1 cellular context compared by ENCODE assay signal in the genomic region with DNA sequence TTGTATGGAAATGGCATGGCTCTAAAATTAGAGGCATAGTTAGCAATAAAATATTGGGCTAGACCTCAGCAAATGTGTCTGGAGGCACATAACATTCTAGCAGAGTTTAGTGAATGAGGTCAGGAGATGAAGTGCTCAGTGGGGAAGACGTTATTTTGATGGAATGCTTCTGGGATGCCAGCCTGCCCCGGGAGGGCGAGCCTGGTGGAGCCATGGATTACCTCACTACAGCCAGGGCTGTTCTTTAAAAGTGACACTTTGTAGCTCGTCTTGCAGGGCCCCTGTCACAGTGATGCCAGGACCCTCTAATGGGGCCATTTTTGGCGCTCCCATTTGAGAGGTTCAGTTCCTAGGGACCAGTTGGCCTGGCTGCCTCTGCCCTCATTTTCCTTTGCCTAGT.
TF ChIP-seq lines count a peak whose summit lies in the region.

No MANE protein-coding gene starts in this region.

TF ChIP-seq in WTC11, 78 proteins besides CTCF, POLR2A, EP300 and RAD21 (continued from another document):
- TF ChIP-seq, protein P1, sequence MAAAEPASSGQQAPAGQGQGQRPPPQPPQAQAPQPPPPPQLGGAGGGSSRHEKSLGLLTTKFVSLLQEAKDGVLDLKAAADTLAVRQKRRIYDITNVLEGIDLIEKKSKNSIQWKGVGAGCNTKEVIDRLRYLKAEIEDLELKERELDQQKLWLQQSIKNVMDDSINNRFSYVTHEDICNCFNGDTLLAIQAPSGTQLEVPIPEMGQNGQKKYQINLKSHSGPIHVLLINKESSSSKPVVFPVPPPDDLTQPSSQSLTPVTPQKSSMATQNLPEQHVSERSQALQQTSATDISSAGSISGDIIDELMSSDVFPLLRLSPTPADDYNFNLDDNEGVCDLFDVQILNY (CRISPR knock-in tag; IDR thresholded peaks at IDR 0.05): no peak
- TF ChIP-seq FOXP1 (CRISPR knock-in tag; IDR thresholded peaks at IDR 0.05; ENCODE audit: borderline replicate concordance): no peak
- no peak for TF ChIP-seq ZNF219 (CRISPR knock-in tag; IDR thresholded peaks at IDR 0.05; ENCODE audit: borderline replicate concordance)
- no peak for TF ChIP-seq MXD4 (CRISPR knock-in tag; IDR thresholded peaks at IDR 0.05; ENCODE audit: borderline replicate concordance)
- TF ChIP-seq, protein P2, sequence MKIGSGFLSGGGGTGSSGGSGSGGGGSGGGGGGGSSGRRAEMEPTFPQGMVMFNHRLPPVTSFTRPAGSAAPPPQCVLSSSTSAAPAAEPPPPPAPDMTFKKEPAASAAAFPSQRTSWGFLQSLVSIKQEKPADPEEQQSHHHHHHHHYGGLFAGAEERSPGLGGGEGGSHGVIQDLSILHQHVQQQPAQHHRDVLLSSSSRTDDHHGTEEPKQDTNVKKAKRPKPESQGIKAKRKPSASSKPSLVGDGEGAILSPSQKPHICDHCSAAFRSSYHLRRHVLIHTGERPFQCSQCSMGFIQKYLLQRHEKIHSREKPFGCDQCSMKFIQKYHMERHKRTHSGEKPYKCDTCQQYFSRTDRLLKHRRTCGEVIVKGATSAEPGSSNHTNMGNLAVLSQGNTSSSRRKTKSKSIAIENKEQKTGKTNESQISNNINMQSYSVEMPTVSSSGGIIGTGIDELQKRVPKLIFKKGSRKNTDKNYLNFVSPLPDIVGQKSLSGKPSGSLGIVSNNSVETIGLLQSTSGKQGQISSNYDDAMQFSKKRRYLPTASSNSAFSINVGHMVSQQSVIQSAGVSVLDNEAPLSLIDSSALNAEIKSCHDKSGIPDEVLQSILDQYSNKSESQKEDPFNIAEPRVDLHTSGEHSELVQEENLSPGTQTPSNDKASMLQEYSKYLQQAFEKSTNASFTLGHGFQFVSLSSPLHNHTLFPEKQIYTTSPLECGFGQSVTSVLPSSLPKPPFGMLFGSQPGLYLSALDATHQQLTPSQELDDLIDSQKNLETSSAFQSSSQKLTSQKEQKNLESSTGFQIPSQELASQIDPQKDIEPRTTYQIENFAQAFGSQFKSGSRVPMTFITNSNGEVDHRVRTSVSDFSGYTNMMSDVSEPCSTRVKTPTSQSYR (CRISPR knock-in tag; IDR thresholded peaks at IDR 0.05): no peak
- no peak for TF ChIP-seq ZNF423 (CRISPR knock-in tag; IDR thresholded peaks at IDR 0.05)
- TF ChIP-seq EMX1 (CRISPR knock-in tag; IDR thresholded peaks at IDR 0.05): no peak
- no peak for TF ChIP-seq CREM (CRISPR knock-in tag; IDR thresholded peaks at IDR 0.05)
- no peak for TF ChIP-seq PRRX2 (CRISPR knock-in tag; IDR thresholded peaks at IDR 0.05)
- TF ChIP-seq, protein P3, sequence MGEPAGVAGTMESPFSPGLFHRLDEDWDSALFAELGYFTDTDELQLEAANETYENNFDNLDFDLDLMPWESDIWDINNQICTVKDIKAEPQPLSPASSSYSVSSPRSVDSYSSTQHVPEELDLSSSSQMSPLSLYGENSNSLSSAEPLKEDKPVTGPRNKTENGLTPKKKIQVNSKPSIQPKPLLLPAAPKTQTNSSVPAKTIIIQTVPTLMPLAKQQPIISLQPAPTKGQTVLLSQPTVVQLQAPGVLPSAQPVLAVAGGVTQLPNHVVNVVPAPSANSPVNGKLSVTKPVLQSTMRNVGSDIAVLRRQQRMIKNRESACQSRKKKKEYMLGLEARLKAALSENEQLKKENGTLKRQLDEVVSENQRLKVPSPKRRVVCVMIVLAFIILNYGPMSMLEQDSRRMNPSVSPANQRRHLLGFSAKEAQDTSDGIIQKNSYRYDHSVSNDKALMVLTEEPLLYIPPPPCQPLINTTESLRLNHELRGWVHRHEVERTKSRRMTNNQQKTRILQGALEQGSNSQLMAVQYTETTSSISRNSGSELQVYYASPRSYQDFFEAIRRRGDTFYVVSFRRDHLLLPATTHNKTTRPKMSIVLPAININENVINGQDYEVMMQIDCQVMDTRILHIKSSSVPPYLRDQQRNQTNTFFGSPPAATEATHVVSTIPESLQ (CRISPR knock-in tag; IDR thresholded peaks at IDR 0.05): no peak
- TF ChIP-seq, protein P4, sequence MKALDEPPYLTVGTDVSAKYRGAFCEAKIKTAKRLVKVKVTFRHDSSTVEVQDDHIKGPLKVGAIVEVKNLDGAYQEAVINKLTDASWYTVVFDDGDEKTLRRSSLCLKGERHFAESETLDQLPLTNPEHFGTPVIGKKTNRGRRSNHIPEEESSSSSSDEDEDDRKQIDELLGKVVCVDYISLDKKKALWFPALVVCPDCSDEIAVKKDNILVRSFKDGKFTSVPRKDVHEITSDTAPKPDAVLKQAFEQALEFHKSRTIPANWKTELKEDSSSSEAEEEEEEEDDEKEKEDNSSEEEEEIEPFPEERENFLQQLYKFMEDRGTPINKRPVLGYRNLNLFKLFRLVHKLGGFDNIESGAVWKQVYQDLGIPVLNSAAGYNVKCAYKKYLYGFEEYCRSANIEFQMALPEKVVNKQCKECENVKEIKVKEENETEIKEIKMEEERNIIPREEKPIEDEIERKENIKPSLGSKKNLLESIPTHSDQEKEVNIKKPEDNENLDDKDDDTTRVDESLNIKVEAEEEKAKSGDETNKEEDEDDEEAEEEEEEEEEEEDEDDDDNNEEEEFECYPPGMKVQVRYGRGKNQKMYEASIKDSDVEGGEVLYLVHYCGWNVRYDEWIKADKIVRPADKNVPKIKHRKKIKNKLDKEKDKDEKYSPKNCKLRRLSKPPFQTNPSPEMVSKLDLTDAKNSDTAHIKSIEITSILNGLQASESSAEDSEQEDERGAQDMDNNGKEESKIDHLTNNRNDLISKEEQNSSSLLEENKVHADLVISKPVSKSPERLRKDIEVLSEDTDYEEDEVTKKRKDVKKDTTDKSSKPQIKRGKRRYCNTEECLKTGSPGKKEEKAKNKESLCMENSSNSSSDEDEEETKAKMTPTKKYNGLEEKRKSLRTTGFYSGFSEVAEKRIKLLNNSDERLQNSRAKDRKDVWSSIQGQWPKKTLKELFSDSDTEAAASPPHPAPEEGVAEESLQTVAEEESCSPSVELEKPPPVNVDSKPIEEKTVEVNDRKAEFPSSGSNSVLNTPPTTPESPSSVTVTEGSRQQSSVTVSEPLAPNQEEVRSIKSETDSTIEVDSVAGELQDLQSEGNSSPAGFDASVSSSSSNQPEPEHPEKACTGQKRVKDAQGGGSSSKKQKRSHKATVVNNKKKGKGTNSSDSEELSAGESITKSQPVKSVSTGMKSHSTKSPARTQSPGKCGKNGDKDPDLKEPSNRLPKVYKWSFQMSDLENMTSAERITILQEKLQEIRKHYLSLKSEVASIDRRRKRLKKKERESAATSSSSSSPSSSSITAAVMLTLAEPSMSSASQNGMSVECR (CRISPR knock-in tag; IDR thresholded peaks at IDR 0.05; ENCODE audit: borderline replicate concordance): no peak
- no peak for TF ChIP-seq ZNF232 (CRISPR knock-in tag; IDR thresholded peaks at IDR 0.05)
- TF ChIP-seq TEAD1 (CRISPR knock-in tag; IDR thresholded peaks at IDR 0.05): no peak
- TF ChIP-seq, protein P5, sequence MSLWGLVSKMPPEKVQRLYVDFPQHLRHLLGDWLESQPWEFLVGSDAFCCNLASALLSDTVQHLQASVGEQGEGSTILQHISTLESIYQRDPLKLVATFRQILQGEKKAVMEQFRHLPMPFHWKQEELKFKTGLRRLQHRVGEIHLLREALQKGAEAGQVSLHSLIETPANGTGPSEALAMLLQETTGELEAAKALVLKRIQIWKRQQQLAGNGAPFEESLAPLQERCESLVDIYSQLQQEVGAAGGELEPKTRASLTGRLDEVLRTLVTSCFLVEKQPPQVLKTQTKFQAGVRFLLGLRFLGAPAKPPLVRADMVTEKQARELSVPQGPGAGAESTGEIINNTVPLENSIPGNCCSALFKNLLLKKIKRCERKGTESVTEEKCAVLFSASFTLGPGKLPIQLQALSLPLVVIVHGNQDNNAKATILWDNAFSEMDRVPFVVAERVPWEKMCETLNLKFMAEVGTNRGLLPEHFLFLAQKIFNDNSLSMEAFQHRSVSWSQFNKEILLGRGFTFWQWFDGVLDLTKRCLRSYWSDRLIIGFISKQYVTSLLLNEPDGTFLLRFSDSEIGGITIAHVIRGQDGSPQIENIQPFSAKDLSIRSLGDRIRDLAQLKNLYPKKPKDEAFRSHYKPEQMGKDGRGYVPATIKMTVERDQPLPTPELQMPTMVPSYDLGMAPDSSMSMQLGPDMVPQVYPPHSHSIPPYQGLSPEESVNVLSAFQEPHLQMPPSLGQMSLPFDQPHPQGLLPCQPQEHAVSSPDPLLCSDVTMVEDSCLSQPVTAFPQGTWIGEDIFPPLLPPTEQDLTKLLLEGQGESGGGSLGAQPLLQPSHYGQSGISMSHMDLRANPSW (CRISPR knock-in tag; conservative IDR thresholded peaks at IDR 0.05; ENCODE audit: low read depth): no peak
- TF ChIP-seq NFATC4 (CRISPR knock-in tag; IDR thresholded peaks at IDR 0.05): no peak
- TF ChIP-seq, protein P6, sequence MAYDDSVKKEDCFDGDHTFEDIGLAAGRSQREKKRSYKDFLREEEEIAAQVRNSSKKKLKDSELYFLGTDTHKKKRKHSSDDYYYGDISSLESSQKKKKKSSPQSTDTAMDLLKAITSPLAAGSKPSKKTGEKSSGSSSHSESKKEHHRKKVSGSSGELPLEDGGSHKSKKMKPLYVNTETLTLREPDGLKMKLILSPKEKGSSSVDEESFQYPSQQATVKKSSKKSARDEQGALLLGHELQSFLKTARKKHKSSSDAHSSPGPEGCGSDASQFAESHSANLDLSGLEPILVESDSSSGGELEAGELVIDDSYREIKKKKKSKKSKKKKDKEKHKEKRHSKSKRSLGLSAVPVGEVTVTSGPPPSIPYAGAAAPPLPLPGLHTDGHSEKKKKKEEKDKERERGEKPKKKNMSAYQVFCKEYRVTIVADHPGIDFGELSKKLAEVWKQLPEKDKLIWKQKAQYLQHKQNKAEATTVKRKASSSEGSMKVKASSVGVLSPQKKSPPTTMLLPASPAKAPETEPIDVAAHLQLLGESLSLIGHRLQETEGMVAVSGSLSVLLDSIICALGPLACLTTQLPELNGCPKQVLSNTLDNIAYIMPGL (CRISPR knock-in tag; IDR thresholded peaks at IDR 0.05): no peak
TF ChIP-seq in WTC11: peak in this region for 0.
